In the genomic region with DNA sequence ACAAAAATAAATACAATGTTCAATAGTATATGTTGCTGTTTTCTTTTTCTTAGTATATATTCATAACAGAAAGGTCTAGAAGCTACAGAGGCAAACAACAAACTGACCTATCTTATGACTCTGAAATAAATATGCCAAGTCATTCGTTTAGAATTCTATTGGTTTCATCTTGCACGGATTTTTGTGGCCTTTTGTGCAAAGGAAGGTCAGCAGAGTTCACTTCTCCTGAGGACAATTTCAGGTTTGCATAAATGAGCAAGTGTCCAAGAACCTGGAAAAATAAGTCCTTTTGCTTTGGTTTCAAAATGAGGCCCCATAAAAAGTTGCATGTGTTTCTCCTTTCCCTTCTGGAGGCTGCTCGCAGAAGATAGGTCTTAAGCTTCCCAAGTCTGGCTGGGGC, we compare ENCODE assay signal across 17 cellular contexts.
DNase-seq lines count a peak whose midpoint lies in the region; ATAC-seq and TF ChIP-seq lines count a peak whose summit lies in the region.
"Had no signal": no experiment of that assay in that cellular context is flagged by ENCODE, and none has a peak within 500 bp of the region (broad histone marks: within the 10 kb centered on the region; RNA-seq: fewer than 3 reads in every experiment).

No MANE protein-coding gene starts in this region.

- ATAC-seq in GM19397 (IDR thresholded peaks at IDR 0.05; ENCODE audit: unreplicated experiment) (no peak), GM19452 (IDR thresholded peaks at IDR 0.05; ENCODE audit: unreplicated experiment) (no peak), GM19395 (IDR thresholded peaks at IDR 0.05; ENCODE audit: unreplicated experiment) (no peak)
- ATAC-seq: right cardiac atrium, T-cell had no signal

- no peak overlapping the region for H3K4me3 Mint-ChIP-seq in osteocyte (ENCODE audit: unreplicated experiment)
- H3K4me3 Mint-ChIP-seq: activated T-helper 1 cell treated with anti-CD3 and anti-CD28 coated beads, Interleukin-12 subunit alpha, Interleukin-12 subunit beta, Interleukin-2, Interleukin-4 antibody, amounts not matched to agents 30 ng/mL and 10 ng/mL and 1 ng/mL, durations not matched to agents 14 hours and 24 hours and 36 hours; T-cell had no signal

- H3K9me3 Mint-ChIP-seq in osteocyte (ENCODE audit: unreplicated experiment), result no peaks in the 10 kb centered on the region

- no peaks in the 10 kb centered on the region for H3K27me3 Mint-ChIP-seq in osteocyte (ENCODE audit: unreplicated experiment)

- H3K4me3 ChIP-seq in choroid plexus epithelial cell (ENCODE audit: low read depth, low read length), result no peak overlapping the region
- H3K4me3 ChIP-seq: BLaER1 had no signal

- peak; percentile 48 for DNase-seq in AG09319 (ENCODE audit: extremely low read depth, low read depth)
- DNase-seq in HT1080 (ENCODE audit: low read depth), result peak; percentile 13
- peak; percentile 57 for DNase-seq in choroid plexus epithelial cell (ENCODE audit: low read depth)
- DNase-seq in osteocyte (ENCODE audit: extremely low spot score, unreplicated experiment), result no peak
- DNase-seq in stimulated activated CD4-positive, alpha-beta T cell treated with anti-CD3 and anti-CD28 coated beads, Interleukin-15, amount 100 ng/mL, for 24 hours, result no peak
- DNase-seq: foreskin melanocyte; kidney glomerular epithelial cell; NCI-H446 treated with DMSO at 0.1 percent for 48 hours; NK-92 treated with Interleukin-12 subunit alpha and Interleukin-12 subunit beta, amount 100 ng/mL, for 24 hours; right cardiac atrium; T-cell; WERI-Rb-1 had no signal

- H3K4me1 Mint-ChIP-seq in osteocyte (ENCODE audit: unreplicated experiment), result peaks cover 43% of the 10 kb centered on the region
- H3K4me1 Mint-ChIP-seq: T-cell had no signal

- H3K27ac Mint-ChIP-seq in osteocyte (ENCODE audit: unreplicated experiment), result peak overlapping the region; percentile 72
- H3K27ac Mint-ChIP-seq: activated T-helper 1 cell treated with anti-CD3 and anti-CD28 coated beads, Interleukin-12 subunit alpha, Interleukin-12 subunit beta, Interleukin-2, Interleukin-4 antibody, amounts not matched to agents 30 ng/mL and 10 ng/mL and 1 ng/mL, durations not matched to agents 14 hours and 24 hours and 36 hours; T-cell had no signal

- TF ChIP-seq CTCF in AG09319 (IDR thresholded peaks at IDR 0.05; ENCODE audit: low read depth, low read length), result no peak
- TF ChIP-seq CTCF in choroid plexus epithelial cell (conservative IDR thresholded peaks at IDR 0.05; ENCODE audit: low read depth, low read length), result no peak
- no peak for TF ChIP-seq CTCF in osteocyte (IDR thresholded peaks at IDR 0.05)

- peaks cover 5% of the 10 kb centered on the region for H3K36me3 Mint-ChIP-seq in osteocyte (ENCODE audit: unreplicated experiment)
- H3K36me3 Mint-ChIP-seq: T-cell had no signal

Comparison
In these comparisons a context has a peak if more than half of its experiments do, and no peak if none do; other contexts are left out.
1. DNase-seq: peak in AG09319 (single experiment), HT1080 (single experiment) and choroid plexus epithelial cell (single experiment); none in osteocyte (single experiment) and stimulated activated CD4-positive, alpha-beta T cell treated with anti-CD3 and anti-CD28 coated beads, Interleukin-15, amount 100 ng/mL, for 24 hours (single experiment).